ENCODE assay signal across 9 cellular contexts in the genomic region with DNA sequence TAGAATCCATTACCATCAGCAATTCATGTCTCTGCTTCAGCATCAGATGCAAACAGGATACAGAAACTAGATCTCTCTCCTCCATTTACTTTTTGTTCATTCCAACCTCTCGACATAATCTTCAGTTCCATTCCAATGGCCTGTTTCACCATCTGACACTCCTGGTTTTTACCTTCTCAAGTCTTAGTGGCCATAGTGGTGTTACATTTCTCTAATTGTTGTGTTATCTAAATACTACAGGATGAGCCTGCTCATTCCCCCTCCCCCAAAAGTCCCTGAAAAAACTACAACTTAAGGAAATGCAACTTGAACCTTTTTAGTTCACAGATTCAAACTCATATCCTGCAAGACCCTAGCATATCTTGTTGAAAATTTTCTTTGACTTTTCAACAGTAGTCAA. TPM values are rescaled to one million over a fixed set of nuclear protein-coding genes. Genes with fewer than 3 reads are reported as not detected.
DNase-seq lines count a peak whose midpoint lies in the region; ATAC-seq, FAIRE-seq and TF ChIP-seq lines count a peak whose summit lies in the region.
"Had no signal": no experiment of that assay in that cellular context is flagged by ENCODE, and none has a peak within 500 bp of the region (broad histone marks: within the 10 kb centered on the region; RNA-seq: fewer than 3 reads in every experiment).

No MANE protein-coding gene starts in this region.

- no peak for TF ChIP-seq CTCF in endothelial cell (IDR thresholded peaks at IDR 0.05; ENCODE audit: unreplicated experiment)
- no peak for TF ChIP-seq CTCF in retinal pigment epithelial cell (conservative IDR thresholded peaks at IDR 0.05; ENCODE audit: low read depth, low read length)

- peaks cover 8% of the 10 kb centered on the region for H3K36me3 Mint-ChIP-seq in endothelial cell (ENCODE audit: low read depth, unreplicated experiment)

- H3K4me1 Mint-ChIP-seq in endothelial cell (ENCODE audit: unreplicated experiment), result peaks cover 72% of the 10 kb centered on the region

- H3K27me3 Mint-ChIP-seq in endothelial cell (ENCODE audit: unreplicated experiment), result peaks cover 9% of the 10 kb centered on the region

- peak overlapping the region; percentile 94 for H3K27ac Mint-ChIP-seq in endothelial cell (ENCODE audit: unreplicated experiment)

- peak overlapping the region; percentile 96 for H3K4me3 Mint-ChIP-seq in endothelial cell (ENCODE audit: unreplicated experiment)

- FAIRE-seq in HTR-8/SVneo (lab: Jason Lieb, UNC), result no peak

- no peak for ATAC-seq in HG03521 (IDR thresholded peaks at IDR 0.05; ENCODE audit: unreplicated experiment)

- H3K9me3 Mint-ChIP-seq in endothelial cell (ENCODE audit: unreplicated experiment), result no peaks in the 10 kb centered on the region

- peak overlapping the region; percentile 99 for H3K4me3 ChIP-seq in retinal pigment epithelial cell (ENCODE audit: low read length)

- DNase-seq in NCI-H2029 treated with DMSO at 0.1 percent for 48 hours (lab: John Stamatoyannopoulos, UW), result peak; percentile 19
- no peak for DNase-seq in NCI-H2029 (lab: John Stamatoyannopoulos, UW)
- peak; percentile 66 for DNase-seq in OCI-M1 (lab: John Stamatoyannopoulos, UW)
- DNase-seq in endothelial cell (ENCODE audit: low spot score), result no peak
- no peak for DNase-seq in retinal pigment epithelial cell (ENCODE audit: low read depth)
- no peak for DNase-seq in stimulated activated CD4-positive, alpha-beta T cell treated with anti-CD3 and anti-CD28 coated beads, Interleukin-4, amount 100 ng/mL, for 4 hours
- no peak for DNase-seq in HTR-8/SVneo (ENCODE audit: insufficient read length, low spot score)
- DNase-seq: NCI-H1105 treated with DMSO at 0.1 percent for 48 hours had no signal

RNA-seq across cellular contexts. Expression of gene NRIP1, which starts 4.0 kb away (rescaled TPM):
- total RNA-seq in endothelial cell (ENCODE audit: unreplicated experiment), result 72.1 TPM

Comparison
In these comparisons a context has a peak if more than half of its experiments do, and no peak if none do; other contexts are left out.
1. DNase-seq: peak in NCI-H2029 treated with DMSO at 0.1 percent for 48 hours (single experiment) and OCI-M1 (single experiment); none in NCI-H2029 (single experiment), endothelial cell (single experiment), retinal pigment epithelial cell (single experiment), stimulated activated CD4-positive, alpha-beta T cell treated with anti-CD3 and anti-CD28 coated beads, Interleukin-4, amount 100 ng/mL, for 4 hours (0 of 2) and HTR-8/SVneo (single experiment).